8 cellular contexts compared by ENCODE assay signal in the genomic region with DNA sequence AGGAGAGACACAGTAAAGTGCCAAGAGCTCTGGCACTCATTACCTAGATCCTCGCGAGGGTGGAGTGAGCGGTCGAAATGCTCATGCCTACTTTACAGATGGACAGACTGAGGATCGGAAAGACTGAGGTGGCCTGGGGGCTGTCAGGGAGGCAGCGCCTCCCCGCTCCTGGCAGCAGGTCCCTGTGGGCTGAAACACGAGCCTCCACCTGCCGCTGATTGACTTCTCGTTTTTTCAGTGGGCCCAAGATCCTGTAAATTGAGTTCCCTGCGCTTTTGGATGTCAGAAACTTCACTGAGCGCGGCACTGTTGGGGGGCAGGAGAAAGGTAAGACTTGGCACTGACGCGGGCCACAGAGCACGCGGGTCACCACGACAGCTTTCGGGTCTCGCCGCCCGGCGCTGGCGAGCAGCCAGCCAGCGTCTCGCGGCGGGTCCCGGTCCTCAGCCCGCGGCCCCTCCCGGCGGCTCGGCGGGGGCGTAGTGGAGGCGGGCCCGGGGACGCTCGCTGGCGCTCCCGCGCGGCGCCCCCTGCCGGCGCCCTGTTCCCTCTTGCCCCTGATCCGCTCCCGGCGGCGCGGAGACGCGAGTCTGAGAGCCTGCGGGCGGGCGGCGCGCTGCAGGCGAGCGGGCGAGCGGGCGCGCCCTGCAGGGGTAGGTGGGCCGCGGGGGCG.
DNase-seq lines count a peak whose midpoint lies in the region; ATAC-seq and TF ChIP-seq lines count a peak whose summit lies in the region.

No MANE protein-coding gene starts in this region.

- peaks cover 4% of the 10 kb centered on the region for H3K36me3 Mint-ChIP-seq in central memory CD8-positive, alpha-beta T cell (ENCODE audit: insufficient read depth)

- no peaks in the 10 kb centered on the region for H3K9me3 Mint-ChIP-seq in central memory CD8-positive, alpha-beta T cell

- DNase-seq in GM10248 (ENCODE audit: extremely low spot score) (peak; percentile 87), NCI-H2107 (lab: John Stamatoyannopoulos, UW) (peak; percentile 64), left kidney (ENCODE audit: low read depth, low spot score) (peak; percentile 96)
- peak; percentile 25 to 37 (median 33) for DNase-seq in activated CD4-positive, CD25-positive, alpha-beta regulatory T cell (lab: John Stamatoyannopoulos, UW)
- peak; percentile 44 to 48 for DNase-seq in central memory CD8-positive, alpha-beta T cell (ENCODE audit: low spot score in 2 of 2)
- peak; percentile 76 to 82 for DNase-seq in stimulated activated CD4-positive, alpha-beta T cell treated with anti-CD3 and anti-CD28 coated beads, Interleukin-2, amount 100 ng/mL, for 24 hours

- peaks cover 62% of the 10 kb centered on the region for H3K27me3 Mint-ChIP-seq in central memory CD8-positive, alpha-beta T cell

- peak overlapping the region; percentile 89 for H3K4me3 Mint-ChIP-seq in central memory CD8-positive, alpha-beta T cell

- peak; percentile 72 for TF ChIP-seq CTCF in GM10248 (IDR thresholded peaks at IDR 0.05; ENCODE audit: control extremely low read depth, extremely low read depth, low read depth, missing control alignments)

- POLR2A ChIA-PET in GM10248 (lab: Yijun Ruan, JAX): no interaction called here

- H3K27ac Mint-ChIP-seq in central memory CD8-positive, alpha-beta T cell (ENCODE audit: low read depth): peak overlapping the region; percentile 51

- H3K4me1 Mint-ChIP-seq in central memory CD8-positive, alpha-beta T cell: peaks cover 22% of the 10 kb centered on the region

- peak; percentile 74 for ATAC-seq in HG02852 (IDR thresholded peaks at IDR 0.05; ENCODE audit: unreplicated experiment)
- peak; percentile 83 for ATAC-seq in central memory CD8-positive, alpha-beta T cell (replicated peaks; ENCODE audit: extremely low read depth, poor library complexity, severe bottlenecking)
- ATAC-seq in HG03108 (IDR thresholded peaks at IDR 0.05; ENCODE audit: unreplicated experiment): no peak

- CTCF ChIA-PET in GM10248 (lab: Yijun Ruan, JAX): interaction anchor here (0.6 to 1.4 kb wide), 6 partner anchors 9 to 288 kb away, joined by 3 to 4 read pairs (median 3); no protein-coding TSS in a partner anchor

Comparison
In these comparisons a context has a peak if more than half of its experiments do, and no peak if none do; other contexts are left out.
1. DNase-seq: peak in every context shown above with its lines; median percentile 96 in left kidney; 87 in GM10248; 79 in stimulated activated CD4-positive, alpha-beta T cell treated with anti-CD3 and anti-CD28 coated beads, Interleukin-2, amount 100 ng/mL, for 24 hours; 64 in NCI-H2107; 46 in central memory CD8-positive, alpha-beta T cell; 33 in activated CD4-positive, CD25-positive, alpha-beta regulatory T cell.